ENCODE assay signal across 11 cellular contexts in the genomic region with DNA sequence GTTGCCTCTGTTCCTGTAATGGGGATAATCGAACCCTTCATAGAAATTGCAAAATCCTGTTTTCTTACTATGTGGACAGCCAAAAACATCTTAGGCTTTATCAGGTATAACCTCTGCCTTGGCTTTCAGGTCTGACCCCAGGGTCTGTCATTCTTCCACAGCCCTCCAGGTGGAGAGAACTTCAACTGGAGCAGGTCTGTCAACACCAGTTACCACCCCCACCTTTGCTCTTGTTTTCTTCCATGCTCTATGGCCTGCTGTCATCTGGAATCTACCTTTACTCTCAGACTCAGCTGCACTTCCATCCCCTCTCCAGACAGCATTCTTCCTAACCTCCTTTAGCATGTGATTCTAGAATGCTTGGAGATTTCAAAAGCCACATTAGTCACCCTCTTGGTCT. TPM values are rescaled to one million over a fixed set of nuclear protein-coding genes. Genes with fewer than 3 reads are reported as not detected.
DNase-seq lines count a peak whose midpoint lies in the region; ATAC-seq and TF ChIP-seq lines count a peak whose summit lies in the region.
"Had no signal": no experiment of that assay in that cellular context is flagged by ENCODE, and none has a peak within 500 bp of the region (broad histone marks: within the 10 kb centered on the region; RNA-seq: fewer than 3 reads in every experiment).

No MANE protein-coding gene starts in this region.

- no peaks in the 10 kb centered on the region for H4K20me1 ChIP-seq in DND-41 (ENCODE audit: insufficient read depth, low read length)

- no peaks in the 10 kb centered on the region for H3K9me3 ChIP-seq in DND-41 (ENCODE audit: insufficient read depth, low read length, severe bottlenecking)
- H3K9me3 ChIP-seq in A673 (ENCODE audit: low read depth, low read length, poor library complexity, severe bottlenecking) = no peaks in the 10 kb centered on the region

- in situ Hi-C loops in astrocyte of the cerebellum (cut with HindIII; ENCODE audit: low sequenced_read_pairs) = no loop called here

- H2AFZ ChIP-seq in DND-41 (ENCODE audit: low read depth, low read length) = no peak overlapping the region

- H3K4me1 ChIP-seq in DND-41 (ENCODE audit: insufficient read depth, low read length) (no peaks in the 10 kb centered on the region), A673 (ENCODE audit: insufficient read depth, low read length, poor library complexity, severe bottlenecking) (no peaks in the 10 kb centered on the region)

- H3K4me2 ChIP-seq in DND-41 (ENCODE audit: insufficient read depth, low read length) = no peak overlapping the region

- H3K27ac ChIP-seq in DND-41 (ENCODE audit: low read length) (no peak overlapping the region), A673 (ENCODE audit: low read depth, low read length, poor library complexity, severe bottlenecking) (no peak overlapping the region)

- CTCF ChIA-PET in A673 (lab: Charles Lee) = no interaction called here

- intact Hi-C loops in A673 (cut with micrococcal nuclease; ENCODE audit: unreplicated experiment) = no loop called here

- no peaks in the 10 kb centered on the region for H3K36me3 ChIP-seq in DND-41 (ENCODE audit: insufficient read depth, low read length)
- no peaks in the 10 kb centered on the region for H3K36me3 ChIP-seq in A673 (ENCODE audit: insufficient read depth, low read length, poor library complexity, severe bottlenecking)

- H3K9ac ChIP-seq in DND-41 (ENCODE audit: low read depth, low read length) = no peak overlapping the region

- no peaks in the 10 kb centered on the region for H3K79me2 ChIP-seq in DND-41 (ENCODE audit: insufficient read depth, low read length)

- peak; percentile 11 for TF ChIP-seq CTCF in DND-41 (IDR thresholded peaks at IDR 0.05; ENCODE audit: borderline replicate concordance, extremely low read depth, low read length, poor library complexity, severe bottlenecking)
- TF ChIP-seq CTCF in astrocyte of the cerebellum (IDR thresholded peaks at IDR 0.05; ENCODE audit: low read depth, low read length, missing control alignments) = peak; percentile 4
- TF ChIP-seq CTCF in A673 (conservative IDR thresholded peaks at IDR 0.05; ENCODE audit: low read depth, low read length) = no peak

- BruUV-seq in A673 (replicated peaks; lab: Mats Ljungman, UMichigan) = no TSS peak

- H3K4me3 ChIP-seq in DND-41 (ENCODE audit: low read depth in 1 of 2, low read length in 2 of 2) (no peak overlapping the region), astrocyte of the cerebellum (ENCODE audit: low read depth, low read length) (no peak overlapping the region), A673 (ENCODE audit: low read depth, low read length, poor library complexity, severe bottlenecking) (no peak overlapping the region)

- ATAC-seq in DND-41 (ENCODE audit: insufficient read depth, low read depth) (no peak), GM21526 (IDR thresholded peaks at IDR 0.05; ENCODE audit: low FRiP score, unreplicated experiment) (no peak)

- POLR2A ChIA-PET in A673 (lab: Charles Lee; ENCODE audit: low non-redundant PET) = no interaction called here

- H3K27me3 ChIP-seq in DND-41 (ENCODE audit: insufficient read depth, low read length, poor library complexity) (no peaks in the 10 kb centered on the region), A673 (replicated peaks; ENCODE audit: insufficient read depth, low read depth, low read length, poor library complexity) (no peaks in the 10 kb centered on the region)

- DNase-seq in DND-41 (no peak), HuH-7.5 (ENCODE audit: low spot score) (peak; percentile 35), astrocyte of the cerebellum (ENCODE audit: low read depth) (no peak), kidney tubule cell (ENCODE audit: low spot score) (peak; percentile 19), NCI-H226 (no peak), A673 (ENCODE audit: low spot score) (no peak), ureter (ENCODE audit: low spot score) (no peak)
- DNase-seq: NCI-H1436 treated with DMSO at 0.1 percent for 48 hours; stimulated activated CD8-positive, alpha-beta memory T cell treated with anti-CD3 and anti-CD28 coated beads, Interleukin-4, amount 100 ng/mL, for 48 hours had no signal

RNA-seq across cellular contexts. Expression of a gene that starts 10.4 kb away (rescaled TPM):
- not detected in 2 replicates for total RNA-seq in A673 (2021)
- 0.42 TPM for total RNA-seq in ureter
- total RNA-seq: cardiac septum had no signal

RNA-seq across cellular contexts. Expression of a gene that starts 18.6 kb away (rescaled TPM):
- 25.1 and 31.6 TPM in 2 replicates for total RNA-seq in A673 (2021)
- total RNA-seq in ureter = 29.6 TPM

RNA-seq across cellular contexts. Expression of a gene that starts 32.2 kb away (rescaled TPM):
- 19.9 and 26.0 TPM in 2 replicates for total RNA-seq in A673 (2021)
- 22.0 TPM for total RNA-seq in ureter

RNA-seq across cellular contexts. Expression of a gene that starts 49.9 kb away (rescaled TPM):
- total RNA-seq in A673 (2021) (not detected in 2 replicates), ureter (19.3 TPM)
- total RNA-seq: cardiac septum had no signal

Comparison
In these comparisons a context has a peak if more than half of its experiments do, and no peak if none do; other contexts are left out.
1. DNase-seq: peak in HuH-7.5 (single experiment) and kidney tubule cell (single experiment); none in DND-41 (single experiment), astrocyte of the cerebellum (single experiment), NCI-H226 (single experiment), A673 (single experiment) and ureter (single experiment).